Comparison of ENCODE assay signal across 2 cellular contexts in the genomic region with DNA sequence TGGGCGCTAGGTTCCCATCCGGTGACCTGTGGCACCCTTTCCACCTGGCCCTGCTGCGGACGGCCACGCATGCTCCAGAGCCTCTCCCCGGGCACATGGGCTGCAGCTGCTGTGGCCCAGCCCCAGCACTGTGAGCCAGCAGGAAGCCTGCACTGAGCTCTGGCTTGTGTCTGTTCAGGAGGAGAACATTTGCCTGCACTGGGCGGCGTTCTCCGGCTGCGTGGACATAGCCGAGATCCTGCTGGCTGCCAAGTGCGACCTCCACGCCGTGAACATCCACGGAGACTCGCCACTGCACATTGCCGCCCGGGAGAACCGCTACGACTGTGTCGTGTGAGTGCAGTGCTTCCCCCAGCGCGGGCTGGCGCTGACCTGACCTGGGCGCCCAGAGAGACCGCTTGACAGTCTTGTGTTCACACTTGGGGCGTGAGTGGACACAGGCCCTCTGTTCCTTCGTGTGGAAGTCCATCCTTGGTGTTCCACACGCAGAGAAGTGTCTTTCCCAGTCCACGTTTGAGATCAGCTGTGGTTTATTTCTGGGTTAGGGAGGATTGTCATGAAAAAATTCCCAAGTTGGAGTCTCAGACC.
TF ChIP-seq lines count a peak whose summit lies in the region.

No MANE protein-coding gene starts in this region.

TF ChIP-seq in HepG2, 621 proteins besides CTCF, POLR2A, EP300 and RAD21:
- TF ChIP-seq AGO2 (optimal IDR thresholded peaks at IDR 0.05; ENCODE audit: low read depth, low read length) (peak; percentile 58), FOXO4 (CRISPR knock-in tag; conservative IDR thresholded peaks at IDR 0.05) (no peak), SOX6 (IDR thresholded peaks at IDR 0.05) (no peak), SOX6 (CRISPR knock-in tag; IDR thresholded peaks at IDR 0.05) (no peak)
TF ChIP-seq in HepG2: peak in this region for 1.

TF ChIP-seq in H1, 55 proteins besides CTCF, POLR2A, EP300 and RAD21:
- TF ChIP-seq MAFK (IDR thresholded peaks at IDR 0.05; ENCODE audit: low read depth, low read length) (no peak), CHD2 (IDR thresholded peaks at IDR 0.05; ENCODE audit: low read length) (no peak), RNF2 (IDR thresholded peaks at IDR 0.05; ENCODE audit: borderline replicate concordance, low read depth, low read length, missing control alignments, poor library complexity, severe bottlenecking) (no peak), JUN (IDR thresholded peaks at IDR 0.05; ENCODE audit: low read depth, low read length) (no peak), CBX5 (IDR thresholded peaks at IDR 0.05; ENCODE audit: low read depth, low read length) (no peak), EZH2 (IDR thresholded peaks at IDR 0.05; ENCODE audit: low read depth, low read length, severe bottlenecking) (no peak), KDM4A (IDR thresholded peaks at IDR 0.05; ENCODE audit: low read depth, low read length, severe bottlenecking) (no peak), PHF8 (conservative IDR thresholded peaks at IDR 0.05; ENCODE audit: low read depth, low read length) (no peak)
